In genomic region chr15:40029979-40030893, GRCh38 we compare ENCODE assay signal across 8 cellular contexts. TPM values are rescaled to one million over a fixed set of nuclear protein-coding genes. Genes with fewer than 3 reads are reported as not detected.
DNase-seq lines count a peak whose midpoint lies in the region; ATAC-seq and TF ChIP-seq lines count a peak whose summit lies in the region.

No MANE protein-coding gene starts in this region.

- no peaks in the 10 kb centered on the region for H3K27me3 Mint-ChIP-seq in activated naive CD4-positive, alpha-beta T cell treated with anti-CD3 and anti-CD28 coated beads, Interleukin-2, amount 50 U/mL, for 24 hours

- peaks cover 0 to 94% (median 4%) of the 10 kb centered on the region in 3 donors for H3K36me3 ChIP-seq in tibial nerve

- H3K9me3 ChIP-seq in tibial nerve: no peaks in the 10 kb centered on the region

- peak overlapping the region; percentile 83 for H3K27ac Mint-ChIP-seq in activated naive CD4-positive, alpha-beta T cell treated with anti-CD3 and anti-CD28 coated beads, Interleukin-2, amount 50 U/mL, for 24 hours

- ATAC-seq in left ventricle myocardium superior (peak; percentile 66), HG03039 (IDR thresholded peaks at IDR 0.05; ENCODE audit: unreplicated experiment) (no peak)

- peak overlapping the region; percentile 15 to 82 (median 60) for H3K27ac ChIP-seq in tibial nerve

- no peak for TF ChIP-seq EP300 in tibial nerve (IDR thresholded peaks at IDR 0.05)

- no peaks in the 10 kb centered on the region for H3K9me3 Mint-ChIP-seq in activated naive CD4-positive, alpha-beta T cell treated with anti-CD3 and anti-CD28 coated beads, Interleukin-2, amount 50 U/mL, for 24 hours

- no peaks in the 10 kb centered on the region for H3K27me3 ChIP-seq in tibial nerve

- no peak overlapping the region for H3K4me3 Mint-ChIP-seq in activated naive CD4-positive, alpha-beta T cell treated with anti-CD3 and anti-CD28 coated beads, Interleukin-2, amount 50 U/mL, for 24 hours

- 70% methylated on average over 7 of the region's 7 CpGs for whole genome bisulfite sequencing in tibial nerve, 2 donors

- H3K4me1 Mint-ChIP-seq in activated naive CD4-positive, alpha-beta T cell treated with anti-CD3 and anti-CD28 coated beads, Interleukin-2, amount 50 U/mL, for 24 hours: peaks cover 10% of the 10 kb centered on the region

- peaks cover 0 to 49% (median 3%) of the 10 kb centered on the region in 4 donors for H3K4me1 ChIP-seq in tibial nerve

- TF ChIP-seq POLR2A in tibial nerve (IDR thresholded peaks at IDR 0.05): no peak

- H3K36me3 Mint-ChIP-seq in activated naive CD4-positive, alpha-beta T cell treated with anti-CD3 and anti-CD28 coated beads, Interleukin-2, amount 50 U/mL, for 24 hours: peaks cover 4% of the 10 kb centered on the region

- intact Hi-C loops in left ventricle myocardium superior (cut with micrococcal nuclease): no loop called here

- DNase-seq in activated naive CD4-positive, alpha-beta T cell treated with anti-CD3 and anti-CD28 coated beads, Interleukin-2, amount 50 U/mL, for 16 hours: no peak
- DNase-seq in SKM-1 (lab: John Stamatoyannopoulos, UW; ENCODE audit: unreplicated experiment) (peak; percentile 58), left ventricle myocardium superior (no peak), tibial nerve (ENCODE audit: low spot score in 2 of 2) (no peak), HK-2 (ENCODE audit: unreplicated experiment) (no peak), NCI-H345 treated with DMSO at 0.1 percent for 48 hours (lab: John Stamatoyannopoulos, UW; ENCODE audit: unreplicated experiment) (no peak)

- peak in 3 of 5 experiments; percentile 23 to 51 (median 36) for TF ChIP-seq CTCF in tibial nerve (IDR thresholded peaks at IDR 0.05)

- no peak overlapping the region for H3K4me3 ChIP-seq in tibial nerve

RNA-seq across cellular contexts. Expression of gene SRP14, which starts 8.7 kb away (rescaled TPM):
- total RNA-seq in left ventricle myocardium superior (235 TPM), tibial nerve (100 to 1,000 TPM; 194 to 357 (median 229) TPM)
